In genomic region chr11:67492801-67493547, GRCh38 we compare ENCODE assay signal across 1 cellular context.
TF ChIP-seq lines count a peak whose summit lies in the region.

No MANE protein-coding gene starts in this region.

TF ChIP-seq in HCT116, 20 proteins besides CTCF, POLR2A, EP300 and RAD21 (continued from another document):
- no peak for TF ChIP-seq REST (IDR thresholded peaks at IDR 0.05; ENCODE audit: low read depth)
- TF ChIP-seq TCF7L2 (IDR thresholded peaks at IDR 0.05; ENCODE audit: borderline replicate concordance, extremely low read depth, insufficient read depth, insufficient read length), result no peak
- no peak for TF ChIP-seq ZBTB33 (IDR thresholded peaks at IDR 0.05; ENCODE audit: extremely low read depth, insufficient replicate concordance, low read length)
- no peak for TF ChIP-seq CBX3 (IDR thresholded peaks at IDR 0.05; ENCODE audit: low read depth)
- no peak for TF ChIP-seq SP1 (IDR thresholded peaks at IDR 0.05; ENCODE audit: low read depth)
